10 cellular contexts compared by ENCODE assay signal in genomic region chr2:136389809-136390208, GRCh38.
A peak's percentile ranks its signal among the peaks of the same experiment; 100 is the strongest.
DNase-seq lines count a peak whose midpoint lies in the region; ATAC-seq and TF ChIP-seq lines count a peak whose summit lies in the region.
"Had no signal": no experiment of that assay in that cellular context is flagged by ENCODE, and none has a peak within 500 bp of the region (broad histone marks: within the 10 kb centered on the region; RNA-seq: fewer than 3 reads in every experiment).

No MANE protein-coding gene starts in this region.

- no peak overlapping the region for H3K4me3 ChIP-seq in breast epithelium
- no peak overlapping the region for H3K4me3 ChIP-seq in GM23248
- H3K4me3 ChIP-seq: vagina had no signal

- no peak overlapping the region for H3K4me3 Mint-ChIP-seq in activated naive CD8-positive, alpha-beta T cell treated with anti-CD3 and anti-CD28 coated beads, Interleukin-2, amount 10 ng/mL, durations not matched to agents 7 days and 5 days
- no peak overlapping the region for H3K4me3 Mint-ChIP-seq in activated naive CD8-positive, alpha-beta T cell treated with anti-CD3 and anti-CD28 coated beads, Interleukin-2, amount 50 U/mL, for 24 hours
- no peak overlapping the region for H3K4me3 Mint-ChIP-seq in stimulated activated naive CD8-positive, alpha-beta T cell treated with anti-CD3 and anti-CD28 coated beads, Interleukin-15, amount 100 ng/mL, for 72 hours

- no peaks in the 10 kb centered on the region for H3K9me3 ChIP-seq in breast epithelium
- H3K9me3 ChIP-seq in GM23248 (ENCODE audit: low read depth), result no peaks in the 10 kb centered on the region
- H3K9me3 ChIP-seq: vagina had no signal

- no peaks in the 10 kb centered on the region for H3K27me3 ChIP-seq in breast epithelium
- no peaks in the 10 kb centered on the region for H3K27me3 ChIP-seq in GM23248 (replicated peaks; ENCODE audit: insufficient read depth)
- H3K27me3 ChIP-seq: vagina had no signal

- POLR2A ChIA-PET in activated naive CD8-positive, alpha-beta T cell treated with anti-CD3 and anti-CD28 coated beads, Interleukin-2, amount 10 ng/mL, durations not matched to agents 7 days and 5 days (lab: Charles Lee), result no interaction called here

- no peaks in the 10 kb centered on the region for H3K9me2 ChIP-seq in GM23248 (ENCODE audit: insufficient read depth)

- TF ChIP-seq POLR2A in breast epithelium (IDR thresholded peaks at IDR 0.05), result no peak

- H4K20me1 ChIP-seq in GM23248 (ENCODE audit: insufficient read depth), result no peaks in the 10 kb centered on the region

- no peak overlapping the region for H2AFZ ChIP-seq in GM23248

- H3K36me3 ChIP-seq in breast epithelium, result no peaks in the 10 kb centered on the region
- H3K36me3 ChIP-seq in GM23248 (ENCODE audit: low read depth), result no peaks in the 10 kb centered on the region
- H3K36me3 ChIP-seq: vagina had no signal

- intact Hi-C loops in breast epithelium (cut with DNase I; ENCODE audit: low total_unique reads), result loop anchor here (5.0 kb wide), 1 partner anchor 363 kb away; no protein-coding TSS in a partner anchor

- no peak overlapping the region for H3K9ac ChIP-seq in GM23248

- no peaks in the 10 kb centered on the region for H3F3A ChIP-seq in GM23248 (ENCODE audit: insufficient read depth)

- H3K4me1 ChIP-seq in breast epithelium (no peaks in the 10 kb centered on the region), GM23248 (ENCODE audit: insufficient read depth) (no peaks in the 10 kb centered on the region)

- no peaks in the 10 kb centered on the region for H3K27me3 Mint-ChIP-seq in activated naive CD8-positive, alpha-beta T cell treated with anti-CD3 and anti-CD28 coated beads, Interleukin-2, amount 10 ng/mL, durations not matched to agents 7 days and 5 days
- H3K27me3 Mint-ChIP-seq in activated naive CD8-positive, alpha-beta T cell treated with anti-CD3 and anti-CD28 coated beads, Interleukin-2, amount 50 U/mL, for 24 hours, result no peaks in the 10 kb centered on the region
- no peaks in the 10 kb centered on the region for H3K27me3 Mint-ChIP-seq in stimulated activated naive CD8-positive, alpha-beta T cell treated with anti-CD3 and anti-CD28 coated beads, Interleukin-15, amount 100 ng/mL, for 72 hours

- H3K27ac Mint-ChIP-seq in activated naive CD8-positive, alpha-beta T cell treated with anti-CD3 and anti-CD28 coated beads, Interleukin-2, amount 10 ng/mL, durations not matched to agents 7 days and 5 days, result peak overlapping the region; percentile 8
- H3K27ac Mint-ChIP-seq in activated naive CD8-positive, alpha-beta T cell treated with anti-CD3 and anti-CD28 coated beads, Interleukin-2, amount 50 U/mL, for 24 hours, result no peak overlapping the region
- no peak overlapping the region for H3K27ac Mint-ChIP-seq in stimulated activated naive CD8-positive, alpha-beta T cell treated with anti-CD3 and anti-CD28 coated beads, Interleukin-15, amount 100 ng/mL, for 72 hours

- peaks cover 23% of the 10 kb centered on the region for H3K4me1 Mint-ChIP-seq in activated naive CD8-positive, alpha-beta T cell treated with anti-CD3 and anti-CD28 coated beads, Interleukin-2, amount 10 ng/mL, durations not matched to agents 7 days and 5 days
- peaks cover 28% of the 10 kb centered on the region for H3K4me1 Mint-ChIP-seq in activated naive CD8-positive, alpha-beta T cell treated with anti-CD3 and anti-CD28 coated beads, Interleukin-2, amount 50 U/mL, for 24 hours
- peaks cover 37% of the 10 kb centered on the region for H3K4me1 Mint-ChIP-seq in stimulated activated naive CD8-positive, alpha-beta T cell treated with anti-CD3 and anti-CD28 coated beads, Interleukin-15, amount 100 ng/mL, for 72 hours

- H3K9me3 Mint-ChIP-seq in activated naive CD8-positive, alpha-beta T cell treated with anti-CD3 and anti-CD28 coated beads, Interleukin-2, amount 10 ng/mL, durations not matched to agents 7 days and 5 days, result peaks cover 2% of the 10 kb centered on the region
- no peaks in the 10 kb centered on the region for H3K9me3 Mint-ChIP-seq in activated naive CD8-positive, alpha-beta T cell treated with anti-CD3 and anti-CD28 coated beads, Interleukin-2, amount 50 U/mL, for 24 hours
- no peaks in the 10 kb centered on the region for H3K9me3 Mint-ChIP-seq in stimulated activated naive CD8-positive, alpha-beta T cell treated with anti-CD3 and anti-CD28 coated beads, Interleukin-15, amount 100 ng/mL, for 72 hours

- no peak for TF ChIP-seq CTCF in breast epithelium (IDR thresholded peaks at IDR 0.05)

- no peaks in the 10 kb centered on the region for H3K79me2 ChIP-seq in GM23248 (ENCODE audit: insufficient read depth)

- no peak for ATAC-seq in activated naive CD8-positive, alpha-beta T cell treated with anti-CD3 and anti-CD28 coated beads, Interleukin-2, amount 10 ng/mL, durations not matched to agents 7 days and 5 days (ENCODE audit: low read depth)
- ATAC-seq in activated naive CD8-positive, alpha-beta T cell treated with anti-CD3 and anti-CD28 coated beads, Interleukin-2, amount 50 U/mL, for 24 hours, result no peak
- peak; percentile 74 for ATAC-seq in HG02571 (IDR thresholded peaks at IDR 0.05; ENCODE audit: unreplicated experiment)
- ATAC-seq in HG03439 (IDR thresholded peaks at IDR 0.05; ENCODE audit: unreplicated experiment), result peak; percentile 75
- ATAC-seq in stimulated activated naive CD8-positive, alpha-beta T cell treated with anti-CD3 and anti-CD28 coated beads, Interleukin-15, amount 100 ng/mL, for 72 hours, result peak; percentile 52

- no peak for DNase-seq in activated naive CD8-positive, alpha-beta T cell treated with anti-CD3 and anti-CD28 coated beads, Interleukin-2, amount 10 ng/mL, durations not matched to agents 7 days and 5 days
- DNase-seq in activated naive CD8-positive, alpha-beta T cell treated with anti-CD3 and anti-CD28 coated beads, Interleukin-2, amount 50 U/mL, for 24 hours, result no peak
- DNase-seq in stimulated activated naive CD8-positive, alpha-beta T cell treated with anti-CD3 and anti-CD28 coated beads, Interleukin-15, amount 100 ng/mL, for 72 hours, result no peak
- no peak for DNase-seq in central memory CD4-positive, alpha-beta T cell
- DNase-seq in breast epithelium (ENCODE audit: low spot score in 2 of 2) (no peak), GM23248 (no peak)

- H3K27ac ChIP-seq in breast epithelium, result no peak overlapping the region
- no peak overlapping the region for H3K27ac ChIP-seq in GM23248
- H3K27ac ChIP-seq: vagina, VCaP had no signal

- H3K4me2 ChIP-seq in GM23248 (ENCODE audit: unreplicated experiment), result no peak overlapping the region

- in situ Hi-C loops in GM23248 (cut with MboI), result loop anchor here (10.0 kb wide), 1 partner anchor 475 kb away; no protein-coding TSS in a partner anchor

- peaks cover 3% of the 10 kb centered on the region for H3K36me3 Mint-ChIP-seq in activated naive CD8-positive, alpha-beta T cell treated with anti-CD3 and anti-CD28 coated beads, Interleukin-2, amount 10 ng/mL, durations not matched to agents 7 days and 5 days
- H3K36me3 Mint-ChIP-seq in activated naive CD8-positive, alpha-beta T cell treated with anti-CD3 and anti-CD28 coated beads, Interleukin-2, amount 50 U/mL, for 24 hours (ENCODE audit: low read depth), result no peaks in the 10 kb centered on the region

- WGBS in GM23248 (ENCODE audit: low coverage in 1 of 2, low lambda C conversion rate in 2 of 2, missing lambda C conversion rate in 2 of 2), 2 experiments, result 19 to 21% methylated on average over 3 of the region's 3 CpGs

Comparison
In these comparisons a context has a peak if more than half of its experiments do, and no peak if none do; other contexts are left out.
1. ATAC-seq: peak in HG02571 (single experiment), HG03439 (single experiment) and stimulated activated naive CD8-positive, alpha-beta T cell treated with anti-CD3 and anti-CD28 coated beads, Interleukin-15, amount 100 ng/mL, for 72 hours (single experiment); none in activated naive CD8-positive, alpha-beta T cell treated with anti-CD3 and anti-CD28 coated beads, Interleukin-2, amount 10 ng/mL, durations not matched to agents 7 days and 5 days (single experiment) and activated naive CD8-positive, alpha-beta T cell treated with anti-CD3 and anti-CD28 coated beads, Interleukin-2, amount 50 U/mL, for 24 hours (single experiment).